In the genomic region with DNA sequence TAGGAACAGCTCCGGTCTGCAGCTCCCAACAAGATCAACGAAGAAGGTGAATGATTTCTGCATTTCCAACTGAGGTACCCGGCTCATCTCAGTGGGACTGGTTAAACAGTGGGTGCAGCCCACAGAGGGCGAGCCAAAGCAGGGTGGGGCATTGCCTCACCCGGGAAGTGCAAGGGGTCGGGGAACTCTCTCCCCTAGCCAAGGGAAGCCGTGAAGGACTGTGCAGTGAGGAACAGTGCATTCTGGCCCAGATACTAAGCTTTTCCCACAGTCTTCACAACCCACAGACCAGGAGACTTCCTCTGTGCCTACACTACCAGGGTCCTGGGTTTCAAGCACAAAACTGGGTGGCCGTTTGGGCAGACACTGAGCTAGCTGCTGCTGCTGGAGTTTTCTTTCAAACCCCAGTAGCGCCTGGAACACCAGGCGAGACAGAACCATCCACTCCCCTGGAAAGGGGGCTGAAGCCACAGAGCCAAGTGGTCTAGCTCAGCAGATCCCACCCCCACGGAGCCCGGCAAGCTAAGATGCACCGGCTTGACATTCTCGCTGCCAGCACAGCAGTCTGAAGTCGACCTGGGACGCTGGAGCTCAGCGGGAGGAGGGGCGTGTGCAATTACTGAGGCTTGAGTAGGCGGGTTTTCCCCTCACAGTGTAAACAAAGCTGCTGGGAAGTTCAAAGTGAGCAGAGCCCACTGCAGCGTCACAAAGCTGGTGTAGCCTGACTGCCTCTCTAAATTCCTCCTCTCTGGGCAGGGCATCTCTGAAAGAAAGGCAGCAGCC, we compare ENCODE assay signal across 8 cellular contexts.
A peak's percentile ranks its signal among the peaks of the same experiment; 100 is the strongest.
DNase-seq lines count a peak whose midpoint lies in the region; ATAC-seq and TF ChIP-seq lines count a peak whose summit lies in the region.

No MANE protein-coding gene starts in this region.

- H3K27me3 ChIP-seq in MG63 = no peaks in the 10 kb centered on the region

- H3K9me3 ChIP-seq in MG63 = no peaks in the 10 kb centered on the region

- H3K4me3 ChIP-seq in MG63 = no peak overlapping the region

- no peak for TF ChIP-seq CTCF in MCF 10A (IDR thresholded peaks at IDR 0.05; ENCODE audit: unreplicated experiment)

- in situ Hi-C loops in G401 (cut with HindIII; ENCODE audit: low sequenced_read_pairs) = no loop called here

- peaks cover 22% of the 10 kb centered on the region for H3K9me3 Mint-ChIP-seq in MCF 10A (ENCODE audit: unreplicated experiment)

- CTCF ChIA-PET in MCF 10A (lab: Yijun Ruan, JAX) = interaction anchor here (0.6 kb wide), 1 partner anchor 193 kb away, joined by 3 read pairs; no protein-coding TSS in a partner anchor

- intact Hi-C loops in MCF 10A (cut with micrococcal nuclease) = no loop called here

- DNase-seq in COLO668 (lab: John Stamatoyannopoulos, UW; ENCODE audit: unreplicated experiment) = peak; percentile 44
- peak; percentile 31 for DNase-seq in HuH-7 (ENCODE audit: low spot score)
- peak; percentile 64 for DNase-seq in brain pericyte (ENCODE audit: low read depth, low spot score)
- peak; percentile 4 for DNase-seq in midbrain (lab: John Stamatoyannopoulos, UW)
- no peak for DNase-seq in G401 (ENCODE audit: low spot score)
- DNase-seq in MG63 = no peak
- no peak for DNase-seq in MCF 10A (ENCODE audit: unreplicated experiment)

- no peak overlapping the region for H3K27ac Mint-ChIP-seq in MCF 10A (ENCODE audit: low read depth, unreplicated experiment)

- H3K36me3 Mint-ChIP-seq in MCF 10A (ENCODE audit: insufficient read depth, unreplicated experiment) = peaks cover 28% of the 10 kb centered on the region

- POLR2A ChIA-PET in MCF 10A (lab: Yijun Ruan, JAX) = no interaction called here

- no peak for ATAC-seq in HG02973 (IDR thresholded peaks at IDR 0.05; ENCODE audit: unreplicated experiment)

- H3K4me1 Mint-ChIP-seq in MCF 10A (ENCODE audit: insufficient read depth, unreplicated experiment) = no peaks in the 10 kb centered on the region

- no peak overlapping the region for H3K4me3 Mint-ChIP-seq in MCF 10A (ENCODE audit: unreplicated experiment)

- peaks cover 12% of the 10 kb centered on the region for H3K36me3 ChIP-seq in MG63

- H3K27me3 Mint-ChIP-seq in MCF 10A (ENCODE audit: insufficient read depth, unreplicated experiment) = no peaks in the 10 kb centered on the region

- no TSS peak for BruUV-seq in MCF 10A (replicated peaks; lab: Mats Ljungman, UMichigan)

Comparison
In these comparisons a context has a peak if more than half of its experiments do, and no peak if none do; other contexts are left out.
1. DNase-seq: peak in COLO668 (single experiment), HuH-7 (single experiment), brain pericyte (single experiment) and midbrain (single experiment); none in G401 (single experiment), MG63 (single experiment) and MCF 10A (single experiment).